In the genomic region with DNA sequence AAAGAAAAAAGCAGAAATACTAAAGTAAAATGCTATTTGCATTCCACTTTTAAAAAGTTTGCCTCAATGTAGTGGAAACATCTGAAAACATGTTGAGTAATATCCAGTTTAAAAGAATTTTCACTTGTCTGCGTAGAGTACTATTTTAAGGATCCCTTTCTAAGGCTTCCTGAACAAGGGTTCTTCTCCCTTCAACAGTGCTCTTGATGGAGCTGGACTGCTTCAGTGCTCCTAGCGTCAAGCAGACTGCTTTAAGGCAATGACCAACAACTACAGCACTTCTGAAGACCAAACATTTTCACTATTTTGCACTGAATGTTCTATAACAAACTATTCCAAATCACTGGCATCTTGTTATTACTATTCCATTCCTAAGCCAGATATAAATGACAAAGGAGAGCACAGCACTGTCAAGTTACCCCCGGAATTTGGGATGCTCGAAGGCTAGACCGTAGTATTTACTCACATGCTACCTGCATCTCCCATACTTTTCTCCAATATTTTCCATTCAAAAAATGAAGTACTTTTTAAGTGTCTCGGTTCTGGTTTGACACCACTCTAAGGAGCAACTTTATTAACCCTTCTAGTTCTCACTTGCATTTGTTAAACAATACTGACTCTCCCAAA, we compare ENCODE assay signal across 16 cellular contexts.
"Had no signal": no experiment of that assay in that cellular context is flagged by ENCODE, and none has a peak within 500 bp of the region (broad histone marks: within the 10 kb centered on the region; RNA-seq: fewer than 3 reads in every experiment).

No MANE protein-coding gene starts in this region.

- ATAC-seq: left colon had no signal

- H3K9me3 Mint-ChIP-seq: nephron had no signal

- H3K27me3 ChIP-seq: colonic mucosa, ovary, sigmoid colon, upper lobe of left lung had no signal

- H3K27ac ChIP-seq: colonic mucosa, epithelial cell of prostate, ovary, sigmoid colon had no signal

- H3K4me1 Mint-ChIP-seq: nephron had no signal

- H3K36me3 ChIP-seq: colonic mucosa, ovary had no signal

- H3K27ac Mint-ChIP-seq: nephron had no signal

- H3K9me3 ChIP-seq: colonic mucosa, ovary, sigmoid colon, upper lobe of left lung had no signal

- H3K4me1 ChIP-seq: colonic mucosa, sigmoid colon had no signal

- H3K4me3 Mint-ChIP-seq: nephron had no signal

- H3K4me3 ChIP-seq: colonic mucosa, ovary, sigmoid colon, upper lobe of left lung had no signal

- DNase-seq: activated CD4-positive, alpha-beta T cell treated with anti-CD3 and anti-CD28 coated beads, Interleukin-2, amount 50 U/mL, for 1 hour; activated CD4-positive, CD25-positive, alpha-beta regulatory T cell; activated gamma-delta T cell treated with Interleukin-2 at 50 U/mL for 16 hours; activated T-cell treated with anti-CD3 and anti-CD28 coated beads, Interleukin-2, amount 50 U/mL, for 48 hours; caudate nucleus; colonic mucosa; effector memory CD4-positive, alpha-beta T cell; hippocampal formation; left colon; ovary; sigmoid colon; stimulated activated naive CD4-positive, alpha-beta T cell treated with Interleukin-2 at 50 U/mL for 16 hours; T-helper 2 cell; upper lobe of left lung had no signal
